ENCODE assay signal across 13 cellular contexts in genomic region chr2:97360202-97360601, GRCh38.
"Had no signal": no experiment of that assay in that cellular context is flagged by ENCODE, and none has a peak within 500 bp of the region (broad histone marks: within the 10 kb centered on the region; RNA-seq: fewer than 3 reads in every experiment).

No MANE protein-coding gene starts in this region.

- H3K27me3 Mint-ChIP-seq: stimulated activated memory B cell treated with anti-CD40 and anti-IgM and Interleukin-4, amounts not matched to agents 10 μg/mL and 1 μg/mL and 100 μg/mL, for 72 hours had no signal

- H3K4me1 ChIP-seq: thyroid gland had no signal

- ATAC-seq: activated CD4-positive, CD25-positive, alpha-beta regulatory T cell treated with anti-CD3 and anti-CD28 coated beads, Interleukin-2, amount 50 U/mL, for 24 hours; left colon; naive thymus-derived CD8-positive, alpha-beta T cell; stimulated activated memory B cell treated with anti-CD40 and anti-IgM and Interleukin-4, amounts not matched to agents 10 μg/mL and 1 μg/mL and 100 μg/mL, for 72 hours; T-cell had no signal

- H3K36me3 ChIP-seq: thyroid gland had no signal

- H3K4me3 Mint-ChIP-seq: activated naive CD4-positive, alpha-beta T cell treated with anti-CD3 and anti-CD28 coated beads, Interleukin-2, amount 10 ng/mL, durations not matched to agents 7 days and 5 days; activated T-cell treated with anti-CD3 and anti-CD28 coated beads, Interleukin-2, amount 50 U/mL, for 24 hours; naive thymus-derived CD8-positive, alpha-beta T cell; stimulated activated memory B cell treated with anti-CD40 and anti-IgM and Interleukin-4, amounts not matched to agents 10 μg/mL and 1 μg/mL and 100 μg/mL, for 72 hours; T-cell had no signal

- H3K9me3 Mint-ChIP-seq: activated naive CD4-positive, alpha-beta T cell treated with anti-CD3 and anti-CD28 coated beads, Interleukin-2, amount 10 ng/mL, durations not matched to agents 7 days and 5 days; activated T-cell treated with anti-CD3 and anti-CD28 coated beads, Interleukin-2, amount 50 U/mL, for 24 hours; naive thymus-derived CD8-positive, alpha-beta T cell; stimulated activated memory B cell treated with anti-CD40 and anti-IgM and Interleukin-4, amounts not matched to agents 10 μg/mL and 1 μg/mL and 100 μg/mL, for 72 hours; T-cell had no signal

- H3K4me1 Mint-ChIP-seq: activated naive CD4-positive, alpha-beta T cell treated with anti-CD3 and anti-CD28 coated beads, Interleukin-2, amount 10 ng/mL, durations not matched to agents 7 days and 5 days; naive thymus-derived CD8-positive, alpha-beta T cell; T-cell had no signal

- DNase-seq: activated CD4-positive, alpha-beta T cell treated with anti-CD3 and anti-CD28 coated beads, Interleukin-2, amount 50 U/mL, for 4 hours; activated naive CD4-positive, alpha-beta T cell treated with anti-CD3 and anti-CD28 coated beads, Interleukin-2, amount 10 ng/mL, durations not matched to agents 7 days and 5 days; activated T-cell treated with anti-CD3 and anti-CD28 coated beads, Interleukin-2, amount 50 U/mL, for 24 hours; dorsolateral prefrontal cortex; foreskin fibroblast; left colon; mammary epithelial cell; naive thymus-derived CD8-positive, alpha-beta T cell; T-cell; T-helper 9 cell had no signal

- H3K27ac ChIP-seq: dorsolateral prefrontal cortex, thyroid gland had no signal

- H3K36me3 Mint-ChIP-seq: activated naive CD4-positive, alpha-beta T cell treated with anti-CD3 and anti-CD28 coated beads, Interleukin-2, amount 10 ng/mL, durations not matched to agents 7 days and 5 days; naive thymus-derived CD8-positive, alpha-beta T cell; stimulated activated memory B cell treated with anti-CD40 and anti-IgM and Interleukin-4, amounts not matched to agents 10 μg/mL and 1 μg/mL and 100 μg/mL, for 72 hours; T-cell had no signal

- H3K4me3 ChIP-seq: dorsolateral prefrontal cortex, thyroid gland had no signal

- H3K9me3 ChIP-seq: thyroid gland had no signal

- H3K27ac Mint-ChIP-seq: activated naive CD4-positive, alpha-beta T cell treated with anti-CD3 and anti-CD28 coated beads, Interleukin-2, amount 10 ng/mL, durations not matched to agents 7 days and 5 days; activated T-cell treated with anti-CD3 and anti-CD28 coated beads, Interleukin-2, amount 50 U/mL, for 24 hours; naive thymus-derived CD8-positive, alpha-beta T cell; stimulated activated memory B cell treated with anti-CD40 and anti-IgM and Interleukin-4, amounts not matched to agents 10 μg/mL and 1 μg/mL and 100 μg/mL, for 72 hours; T-cell had no signal

- H3K27me3 ChIP-seq: thyroid gland had no signal
